1 cellular context compared by ENCODE assay signal in genomic region chr6:105981888-105982358, GRCh38.
TF ChIP-seq lines count a peak whose summit lies in the region.

No MANE protein-coding gene starts in this region.

TF ChIP-seq in GM23338, 12 proteins besides CTCF, POLR2A, EP300 and RAD21 (continued from another document):
- TF ChIP-seq REST (IDR thresholded peaks at IDR 0.05; ENCODE audit: unreplicated experiment) (no peak), EZH2 (IDR thresholded peaks at IDR 0.05; ENCODE audit: low read depth, unreplicated experiment) (peak; percentile 53), STAT1 (IDR thresholded peaks at IDR 0.05; ENCODE audit: unreplicated experiment) (no peak), POLR2AphosphoS5 (IDR thresholded peaks at IDR 0.05; ENCODE audit: low read depth) (no peak), ZNF114 (CRISPR knock-in tag; IDR thresholded peaks at IDR 0.05) (no peak)
